ENCODE assay signal across 1 cellular context in genomic region chr6:144644776-144645175, GRCh38.
TF ChIP-seq lines count a peak whose summit lies in the region.

No MANE protein-coding gene starts in this region.

TF ChIP-seq in H1, 55 proteins besides CTCF, POLR2A, EP300 and RAD21 (continued from another document):
- peak; percentile 64 for TF ChIP-seq CHD7 (IDR thresholded peaks at IDR 0.05; ENCODE audit: insufficient replicate concordance, low read length)
- TF ChIP-seq TCF12 (IDR thresholded peaks at IDR 0.05; ENCODE audit: low read depth, low read length): no peak
- TF ChIP-seq SP2 (IDR thresholded peaks at IDR 0.05; ENCODE audit: low read length): no peak
- TF ChIP-seq CHD1 (IDR thresholded peaks at IDR 0.05; ENCODE audit: low read depth, low read length): no peak
- TF ChIP-seq USF2 (IDR thresholded peaks at IDR 0.05; ENCODE audit: low read length): no peak
- TF ChIP-seq JUND (IDR thresholded peaks at IDR 0.05; ENCODE audit: low read length): no peak
- peak; percentile 28; the same call in 1 of the 2 replicates for TF ChIP-seq TEAD4 (IDR thresholded peaks at IDR 0.05; ENCODE audit: low read depth, low read length)
- no peak for TF ChIP-seq SP1 (IDR thresholded peaks at IDR 0.05; ENCODE audit: low read depth, low read length)
- no peak for TF ChIP-seq TBP (IDR thresholded peaks at IDR 0.05; ENCODE audit: low read depth, low read length)
- TF ChIP-seq YY1 (IDR thresholded peaks at IDR 0.05; ENCODE audit: low read depth, low read length): peak; percentile 11; the same call in 1 of the 2 replicates
- no peak for TF ChIP-seq GTF2F1 (IDR thresholded peaks at IDR 0.05; ENCODE audit: borderline replicate concordance, low read depth, low read length)
- no peak for TF ChIP-seq CHD2 (IDR thresholded peaks at IDR 0.05; ENCODE audit: low read length)
- no peak for TF ChIP-seq POU5F1 (IDR thresholded peaks at IDR 0.05; ENCODE audit: low read depth, low read length)
- TF ChIP-seq FOSL1 (IDR thresholded peaks at IDR 0.05; ENCODE audit: insufficient read depth, low read depth, low read length): no peak
- TF ChIP-seq ATF2 (IDR thresholded peaks at IDR 0.05; ENCODE audit: low read length): 0 out of 2 replicates have a peak, but pooled peaks have one; percentile 42
- TF ChIP-seq GABPA (IDR thresholded peaks at IDR 0.05; ENCODE audit: borderline replicate concordance, insufficient read depth, low read length): no peak
- TF ChIP-seq E2F6 (IDR thresholded peaks at IDR 0.05): no peak
- no peak for TF ChIP-seq CBX8 (IDR thresholded peaks at IDR 0.05; ENCODE audit: borderline replicate concordance, low read depth, low read length)
